Comparison of ENCODE assay signal across 8 cellular contexts in genomic region chr4:169410839-169411770, GRCh38.
DNase-seq lines count a peak whose midpoint lies in the region; ATAC-seq and TF ChIP-seq lines count a peak whose summit lies in the region.

No MANE protein-coding gene starts in this region.

- H3K4me3 Mint-ChIP-seq in activated naive CD4-positive, alpha-beta T cell treated with anti-CD3 and anti-CD28 coated beads, Interleukin-2, amount 50 U/mL, for 24 hours, result peak overlapping the region; percentile 42

- peak overlapping the region; percentile 52 for H3K4me2 ChIP-seq in OCI-LY3 (ENCODE audit: low read length)

- no peak overlapping the region for H2AFZ ChIP-seq in OCI-LY3 (ENCODE audit: low read depth, low read length)

- H3K27ac Mint-ChIP-seq in activated naive CD4-positive, alpha-beta T cell treated with anti-CD3 and anti-CD28 coated beads, Interleukin-2, amount 50 U/mL, for 24 hours, result peak overlapping the region; percentile 53

- no peak for TF ChIP-seq POLR2A in suprapubic skin (IDR thresholded peaks at IDR 0.05)

- H3K4me1 Mint-ChIP-seq in activated naive CD4-positive, alpha-beta T cell treated with anti-CD3 and anti-CD28 coated beads, Interleukin-2, amount 50 U/mL, for 24 hours, result peaks cover 39% of the 10 kb centered on the region

- 87% methylated on average over 12 of the region's 12 CpGs for WGBS in suprapubic skin

- no peaks in the 10 kb centered on the region for H3K36me3 Mint-ChIP-seq in activated naive CD4-positive, alpha-beta T cell treated with anti-CD3 and anti-CD28 coated beads, Interleukin-2, amount 50 U/mL, for 24 hours

- H3K79me2 ChIP-seq in OCI-LY3 (ENCODE audit: low read length), result no peaks in the 10 kb centered on the region

- H3K4me3 ChIP-seq in OCI-LY3 (ENCODE audit: low read length) (peak overlapping the region; percentile 23; the same call in 1 of the 2 replicates), suprapubic skin (no peak overlapping the region)

- TF ChIP-seq EP300 in suprapubic skin (IDR thresholded peaks at IDR 0.05), result no peak

- ATAC-seq in GM18858 (IDR thresholded peaks at IDR 0.05; ENCODE audit: unreplicated experiment) (peak; percentile 99), HG02885 (IDR thresholded peaks at IDR 0.05; ENCODE audit: poor library complexity, unreplicated experiment) (peak; percentile 99)

- TF ChIP-seq CTCF in AG09319 (IDR thresholded peaks at IDR 0.05; ENCODE audit: low read depth, low read length) (no peak), OCI-LY3 (IDR thresholded peaks at IDR 0.05; ENCODE audit: low read depth, low read length) (no peak), suprapubic skin (IDR thresholded peaks at IDR 0.05) (no peak)

- no peak overlapping the region for H3K9ac ChIP-seq in OCI-LY3 (ENCODE audit: low read length)

- DNase-seq in AG09319 (ENCODE audit: extremely low read depth, low read depth), result peak; percentile 11
- DNase-seq in lung microvascular endothelial cell (ENCODE audit: low read depth in 2 of 2), result peak; percentile 70 to 84
- DNase-seq in suprapubic skin (ENCODE audit: low spot score in 2 of 2), result no peak
- DNase-seq in LoVo (ENCODE audit: low spot score), result no peak

- no peaks in the 10 kb centered on the region for H3K36me3 ChIP-seq in OCI-LY3 (replicated peaks; ENCODE audit: low read depth, low read length)
- no peaks in the 10 kb centered on the region for H3K36me3 ChIP-seq in suprapubic skin

- no peaks in the 10 kb centered on the region for H3K9me3 ChIP-seq in OCI-LY3 (ENCODE audit: insufficient read depth, low read length)
- H3K9me3 ChIP-seq in suprapubic skin, result no peaks in the 10 kb centered on the region

- H4K20me1 ChIP-seq in OCI-LY3 (ENCODE audit: insufficient read depth, low read length), result no peaks in the 10 kb centered on the region

- no peaks in the 10 kb centered on the region for H3K27me3 Mint-ChIP-seq in activated naive CD4-positive, alpha-beta T cell treated with anti-CD3 and anti-CD28 coated beads, Interleukin-2, amount 50 U/mL, for 24 hours

- H3K27ac ChIP-seq in OCI-LY3 (ENCODE audit: low read length) (no peak overlapping the region), suprapubic skin (no peak overlapping the region)

- H3K4me1 ChIP-seq in OCI-LY3 (ENCODE audit: low read length) (peaks cover 15% of the 10 kb centered on the region), suprapubic skin (peaks cover 4% of the 10 kb centered on the region)

- H3K9me3 Mint-ChIP-seq in activated naive CD4-positive, alpha-beta T cell treated with anti-CD3 and anti-CD28 coated beads, Interleukin-2, amount 50 U/mL, for 24 hours, result no peaks in the 10 kb centered on the region

- H3K27me3 ChIP-seq in OCI-LY3 (ENCODE audit: low read depth, low read length) (no peaks in the 10 kb centered on the region), suprapubic skin (no peaks in the 10 kb centered on the region)

Comparison
In these comparisons a context has a peak if more than half of its experiments do, and no peak if none do; other contexts are left out.
1. DNase-seq: peak in AG09319 (single experiment) and lung microvascular endothelial cell (2 of 2); none in suprapubic skin (0 of 2) and LoVo (single experiment).